Comparison of ENCODE assay signal across 9 cellular contexts in the genomic region with DNA sequence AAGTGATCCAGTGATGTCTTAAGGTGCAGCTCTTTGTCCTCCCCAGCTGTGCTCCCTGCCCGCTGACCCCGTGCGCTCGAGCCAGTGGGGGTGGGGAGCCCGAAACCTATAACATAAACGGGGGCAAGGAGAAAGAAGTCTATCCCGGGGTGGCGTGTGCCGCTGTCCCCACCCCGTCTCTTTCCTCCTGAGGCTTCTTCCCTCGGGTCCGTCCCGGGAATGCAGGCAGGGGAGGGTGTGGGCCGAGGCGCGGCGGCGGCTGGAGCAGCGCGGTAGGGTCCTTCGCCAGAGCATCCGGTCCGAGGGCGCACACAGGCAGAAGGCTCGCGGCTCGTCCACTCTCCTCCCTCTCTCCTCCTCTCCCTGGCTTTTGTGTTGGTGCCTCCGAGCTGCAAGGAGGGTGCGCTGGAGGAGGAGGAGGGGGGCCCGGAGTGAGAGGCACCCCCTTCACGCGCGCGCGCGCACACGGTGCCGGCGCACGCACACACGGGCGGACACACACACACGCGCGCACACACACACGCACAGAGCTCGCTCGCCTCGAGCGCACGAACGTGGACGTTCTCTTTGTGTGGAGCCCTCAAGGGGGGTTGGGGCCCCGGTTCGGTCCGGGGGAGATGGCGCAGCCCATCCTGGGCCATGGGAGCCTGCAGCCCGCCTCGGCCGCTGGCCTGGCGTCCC. TPM values are rescaled to one million over a fixed set of nuclear protein-coding genes. Genes with fewer than 3 reads are reported as not detected.
DNase-seq lines count a peak whose midpoint lies in the region; ATAC-seq lines count a peak whose summit lies in the region.
"Had no signal": no experiment of that assay in that cellular context is flagged by ENCODE, and none has a peak within 500 bp of the region (broad histone marks: within the 10 kb centered on the region; RNA-seq: fewer than 3 reads in every experiment).

RAB33A (plus strand) TSS at position 517 of the 681 bp plus-strand sequence; CDS start at position 618, 101 bp downstream.

- ATAC-seq in HG03469 (IDR thresholded peaks at IDR 0.05; ENCODE audit: unreplicated experiment) = no peak

- no peaks in the 10 kb centered on the region for H3K4me1 ChIP-seq in ectodermal cell (ENCODE audit: control insufficient read depth, insufficient read depth, low read length)

- H3K27me3 ChIP-seq in ectodermal cell (ENCODE audit: control insufficient read depth, insufficient read depth, low read length, poor library complexity, severe bottlenecking) = peaks cover 23% of the 10 kb centered on the region

- in situ Hi-C loops in KBM-7 (cut with MboI; ENCODE audit: low pct_unique_long_range_greater_than_20kb, low sequenced_read_pairs) = no loop called here

- no peaks in the 10 kb centered on the region for H3K36me3 ChIP-seq in ectodermal cell (ENCODE audit: control insufficient read depth, insufficient read depth, low read length)

- H3K4me3 ChIP-seq in ectodermal cell (ENCODE audit: insufficient read depth, low read depth, low read length) = peak within 1 kb of the TSS; percentile 43

- DNase-seq in DMS 273 (lab: John Stamatoyannopoulos, UW; ENCODE audit: unreplicated experiment) (peak; percentile 48), DMS 273 treated with DMSO at 0.1 percent for 48 hours (lab: John Stamatoyannopoulos, UW) (no peak), KBM-7 (peak; percentile 61), medulla oblongata (ENCODE audit: extremely low spot score) (peak; percentile 59)
- peak; percentile 30 to 36 for DNase-seq in activated CD4-positive, alpha-beta T cell treated with anti-CD3 and anti-CD28 coated beads for 4 hours
- peak; percentile 35 for DNase-seq in stimulated activated naive CD4-positive, alpha-beta T cell treated with Interleukin-2 at 50 U/mL for 16 hours (lab: John Stamatoyannopoulos, UW)

- no peaks in the 10 kb centered on the region for H3K9me3 ChIP-seq in ectodermal cell (ENCODE audit: control insufficient read depth, low read length)

- H3K27ac ChIP-seq in ectodermal cell (ENCODE audit: insufficient read depth, low read depth, low read length, poor library complexity, severe bottlenecking) = no peak within 1 kb of the TSS
- H3K27ac ChIP-seq: epithelial cell of prostate had no signal

- 0 to 1% methylated on average over 53 to 61 of the region's 61 CpGs for WGBS in ectodermal cell, 2 experiments

RNA-seq across cellular contexts. Expression of gene RAB33A, which starts in this region (rescaled TPM):
- polyA plus RNA-seq in ectodermal cell (2013, experiment 1 of 4) = 1.5 TPM
- polyA plus RNA-seq in ectodermal cell (2013, experiment 2 of 4) = 1.1 TPM
- 1.5 TPM for polyA plus RNA-seq in ectodermal cell (2013, experiment 3 of 4)
- 1.9 TPM for polyA plus RNA-seq in ectodermal cell (2013, experiment 4 of 4)
